31 cellular contexts compared by ENCODE assay signal in genomic region chr17:59733697-59734096, GRCh38.
"Had no signal": no experiment of that assay in that cellular context is flagged by ENCODE, and none has a peak within 500 bp of the region (broad histone marks: within the 10 kb centered on the region; RNA-seq: fewer than 3 reads in every experiment).

No MANE protein-coding gene starts in this region.

- DNase-seq: activated B cell treated with CpG ODN at 0.5 μM for 24 hours; activated CD4-positive, alpha-beta memory T cell treated with anti-CD3 and anti-CD28 coated beads for 36 hours; activated CD4-positive, alpha-beta T cell treated with anti-CD3 and anti-CD28 coated beads for 4 hours; activated CD4-positive, alpha-beta T cell treated with anti-CD3 and anti-CD28 coated beads, Interleukin-2, amount 10 ng/mL, durations not matched to agents 24 days and 14 days; activated CD4-positive, alpha-beta T cell treated with anti-CD3 and anti-CD28 coated beads, Interleukin-2, amount 50 U/mL, for 1 hour; activated CD4-positive, alpha-beta T cell treated with anti-CD3 and anti-CD28 coated beads, Interleukin-2, amount 50 U/mL, for 4 hours; activated CD4-positive, CD25-positive, alpha-beta regulatory T cell treated with anti-CD3 and anti-CD28 coated beads, Interleukin-2, amount 50 U/mL, for 72 hours; activated CD8-positive, alpha-beta memory T cell treated with anti-CD3 and anti-CD28 coated beads, Interleukin-2, amount 50 U/mL, for 4 hours; activated CD8-positive, alpha-beta T cell treated with anti-CD3 and anti-CD28 coated beads for 36 hours; activated effector memory CD4-positive, alpha-beta T cell treated with anti-CD3 and anti-CD28 coated beads, Interleukin-2, amount 50 U/mL, for 16 hours; activated naive CD4-positive, alpha-beta T cell treated with anti-CD3 and anti-CD28 coated beads, Interleukin-2, amount 10 ng/mL, durations not matched to agents 7 days and 5 days; activated naive CD4-positive, alpha-beta T cell treated with Interleukin-2 at 50 U/mL for 16 hours; activated naive CD8-positive, alpha-beta T cell treated with anti-CD3 and anti-CD28 coated beads, Interleukin-2, amount 10 ng/mL, durations not matched to agents 7 days and 5 days; activated naive CD8-positive, alpha-beta T cell treated with anti-CD3 and anti-CD28 coated beads, Interleukin-2, amount 50 U/mL, for 24 hours; activated T-cell treated with anti-CD3 and anti-CD28 coated beads for 4 hours; activated T-cell treated with anti-CD3 and anti-CD28 coated beads, Interleukin-2, amount 50 U/mL, for 1 hour; activated T-cell treated with anti-CD3 and anti-CD28 coated beads, Interleukin-2, amount 50 U/mL, for 4 hours; activated T-cell treated with anti-CD3 and anti-CD28 coated beads, Interleukin-2, amount 50 U/mL, for 72 hours; amygdala; anterior cingulate cortex; caudate nucleus; SW 1271; T-helper 1 cell; T-helper 2 cell; T-helper 9 cell had no signal

- H3K27me3 ChIP-seq: ascending aorta, cardiac muscle cell had no signal

- FAIRE-seq: bronchial epithelial cell, TTC549 had no signal

- ATAC-seq: activated CD8-positive, alpha-beta T cell treated with anti-CD3 and anti-CD28 coated beads for 36 hours; activated naive CD8-positive, alpha-beta T cell treated with anti-CD3 and anti-CD28 coated beads, Interleukin-2, amount 50 U/mL, for 24 hours; activated T-cell treated with anti-CD3 and anti-CD28 coated beads, Interleukin-2, amount 50 U/mL, for 4 hours; activated T-cell treated with anti-CD3 and anti-CD28 coated beads, Interleukin-2, amount 50 U/mL, for 72 hours; activated T-helper 17 cell treated with anti-CD3 and anti-CD28 coated beads, Interleukin-2, amount 50 U/mL, for 72 hours had no signal

- H3K27ac ChIP-seq: ascending aorta, cardiac muscle cell, VCaP had no signal

- H3K4me1 ChIP-seq: ascending aorta had no signal

- H3K4me3 ChIP-seq: ascending aorta, cardiac muscle cell had no signal

- H3K9me3 ChIP-seq: ascending aorta had no signal
